24 cellular contexts compared by ENCODE assay signal in genomic region chr11:115555336-115556090, GRCh38. TPM values are rescaled to one million over a fixed set of nuclear protein-coding genes. Genes with fewer than 3 reads are reported as not detected.
A peak's percentile ranks its signal among the peaks of the same experiment; 100 is the strongest.
DNase-seq lines count a peak whose midpoint lies in the region; FAIRE-seq and TF ChIP-seq lines count a peak whose summit lies in the region.
"Had no signal": no experiment of that assay in that cellular context is flagged by ENCODE, and none has a peak within 500 bp of the region (broad histone marks: within the 10 kb centered on the region; RNA-seq: fewer than 3 reads in every experiment).

No MANE protein-coding gene starts in this region.

- no peaks in the 10 kb centered on the region for H3K79me2 ChIP-seq in astrocyte (ENCODE audit: insufficient read depth, low read length)

- H3K9me3 Mint-ChIP-seq in astrocyte (ENCODE audit: unreplicated experiment) (peaks cover 2% of the 10 kb centered on the region), nephron progenitor cell (peaks cover 8% of the 10 kb centered on the region)
- H3K9me3 Mint-ChIP-seq: CD4-positive, CD25-positive, alpha-beta regulatory T cell; IgD-negative memory B cell had no signal

- no peak for TF ChIP-seq CTCF in astrocyte (IDR thresholded peaks at IDR 0.05; ENCODE audit: insufficient read depth, low read depth, low read length)
- no peak for TF ChIP-seq CTCF in nephron progenitor cell (IDR thresholded peaks at IDR 0.05)

- DNase-seq in astrocyte (ENCODE audit: low read depth) (peak; percentile 12), islet precursor cell (peak; percentile 42), nephron progenitor cell (no peak), urothelium cell line (ENCODE audit: low spot score) (no peak), nucleus accumbens (lab: John Stamatoyannopoulos, UW) (no peak), NCI-H446 treated with DMSO at 0.1 percent for 48 hours (lab: John Stamatoyannopoulos, UW) (no peak)
- DNase-seq in activated T-cell treated with anti-CD3 and anti-CD28 coated beads, Interleukin-2, amount 50 U/mL, for 48 hours: no peak
- DNase-seq: CD4-positive, CD25-positive, alpha-beta regulatory T cell; DMS53; MM.1S; NCI-H2029; NCI-H2227 treated with DMSO at 0.1 percent for 48 hours; NCI-H510A; NCI-H69; SHP77 had no signal

- no peak overlapping the region for H3K27ac ChIP-seq in astrocyte (ENCODE audit: low read depth, low read length)
- H3K27ac ChIP-seq: BLaER1, KMS-11, RWPE1 had no signal

- no peaks in the 10 kb centered on the region for H3K36me3 ChIP-seq in astrocyte (ENCODE audit: insufficient read depth, low read length)
- H3K36me3 ChIP-seq: BLaER1, HAP-1 had no signal

- H3K27me3 ChIP-seq in astrocyte (ENCODE audit: insufficient read depth, low read length): no peaks in the 10 kb centered on the region
- H3K27me3 ChIP-seq: BLaER1 had no signal

- H2AFZ ChIP-seq in astrocyte (ENCODE audit: low read depth, low read length): no peak overlapping the region
- H2AFZ ChIP-seq: GM23338 had no signal

- H3K4me3 Mint-ChIP-seq in astrocyte (ENCODE audit: unreplicated experiment) (no peak overlapping the region), nephron progenitor cell (no peak overlapping the region)
- H3K4me3 Mint-ChIP-seq: CD4-positive, CD25-positive, alpha-beta regulatory T cell; GM23338 had no signal

- H3K4me2 ChIP-seq in astrocyte (ENCODE audit: low read length): no peak overlapping the region
- H3K4me2 ChIP-seq: BLaER1, GM23338, KMS-11 had no signal

- H3K4me3 ChIP-seq in astrocyte (ENCODE audit: insufficient read depth, low read depth, low read length): no peak overlapping the region
- H3K4me3 ChIP-seq: BLaER1, GM23338, HAP-1 had no signal

- no peaks in the 10 kb centered on the region for H3K9me3 ChIP-seq in astrocyte (ENCODE audit: insufficient read depth, low read depth, low read length)
- H3K9me3 ChIP-seq: BLaER1, HAP-1 had no signal

- no peak for FAIRE-seq in astrocyte (lab: Jason Lieb, UNC)
- FAIRE-seq in urothelium cell line (lab: Jason Lieb, UNC): peak; percentile 56
- FAIRE-seq: A204.1, D721Med had no signal

- no peaks in the 10 kb centered on the region for H4K20me1 ChIP-seq in astrocyte (ENCODE audit: insufficient read depth, low read length)
- H4K20me1 ChIP-seq: BLaER1 had no signal

- H3K4me1 ChIP-seq in astrocyte (ENCODE audit: insufficient read depth, low read length): no peaks in the 10 kb centered on the region
- H3K4me1 ChIP-seq: HAP-1 had no signal

- H3K27me3 Mint-ChIP-seq in astrocyte (ENCODE audit: low read depth, unreplicated experiment) (no peaks in the 10 kb centered on the region), nephron progenitor cell (ENCODE audit: low read depth, poor library complexity) (no peaks in the 10 kb centered on the region)
- H3K27me3 Mint-ChIP-seq: IgD-negative memory B cell had no signal

- H3K27ac Mint-ChIP-seq in astrocyte (ENCODE audit: unreplicated experiment): no peak overlapping the region
- peak overlapping the region; percentile 44 for H3K27ac Mint-ChIP-seq in nephron progenitor cell
- H3K27ac Mint-ChIP-seq: CD4-positive, CD25-positive, alpha-beta regulatory T cell; GM23338; IgD-negative memory B cell had no signal

- no peak overlapping the region for H3K9ac ChIP-seq in astrocyte (ENCODE audit: low read length)
- H3K9ac ChIP-seq: BLaER1, KMS-11 had no signal

- peaks cover 6% of the 10 kb centered on the region for H3K4me1 Mint-ChIP-seq in astrocyte (ENCODE audit: low read depth, unreplicated experiment)
- peaks cover 54% of the 10 kb centered on the region for H3K4me1 Mint-ChIP-seq in nephron progenitor cell
- H3K4me1 Mint-ChIP-seq: CD4-positive, CD25-positive, alpha-beta regulatory T cell; IgD-negative memory B cell had no signal

- H3K36me3 Mint-ChIP-seq in astrocyte (ENCODE audit: low read depth, unreplicated experiment) (no peaks in the 10 kb centered on the region), nephron progenitor cell (ENCODE audit: low read depth) (peaks cover 5% of the 10 kb centered on the region)
- H3K36me3 Mint-ChIP-seq: CD4-positive, CD25-positive, alpha-beta regulatory T cell had no signal

RNA-seq across cellular contexts. Expression of gene CADM1, which starts 51.3 kb away (rescaled TPM):
- 414 and 491 TPM in 2 replicates for total RNA-seq in astrocyte
- total RNA-seq: G401 had no signal

Comparison
In these comparisons a context has a peak if more than half of its experiments do, and no peak if none do; other contexts are left out.
1. DNase-seq: peak in astrocyte (single experiment) and islet precursor cell (single experiment); none in nephron progenitor cell (single experiment), urothelium cell line (single experiment), activated T-cell treated with anti-CD3 and anti-CD28 coated beads, Interleukin-2, amount 50 U/mL, for 48 hours (0 of 2), nucleus accumbens (0 of 56) and NCI-H446 treated with DMSO at 0.1 percent for 48 hours (single experiment).